In the genomic region with DNA sequence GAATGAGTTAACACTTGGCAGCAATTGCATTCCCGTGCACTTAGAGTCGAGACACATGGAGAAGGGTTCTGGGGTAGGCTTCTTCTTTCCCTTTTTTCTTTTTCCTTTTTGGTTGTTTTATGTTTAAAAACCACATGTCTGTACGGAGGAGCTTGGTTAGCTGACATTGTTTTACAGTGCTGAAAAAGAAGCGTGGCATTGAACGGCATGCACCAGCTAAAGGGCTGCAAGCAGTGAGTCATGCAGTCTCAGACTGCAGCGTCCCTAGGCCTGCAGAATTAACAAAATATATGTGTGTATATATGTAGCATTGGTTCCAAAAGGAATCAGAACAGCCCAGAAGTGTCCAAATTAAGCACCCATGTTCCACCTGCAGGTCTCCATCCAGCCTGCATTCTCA, we compare ENCODE assay signal across 18 cellular contexts.
DNase-seq lines count a peak whose midpoint lies in the region; FAIRE-seq and TF ChIP-seq lines count a peak whose summit lies in the region.
"Had no signal": no experiment of that assay in that cellular context is flagged by ENCODE, and none has a peak within 500 bp of the region (broad histone marks: within the 10 kb centered on the region; RNA-seq: fewer than 3 reads in every experiment).

No MANE protein-coding gene starts in this region.

- H3K36me3 Mint-ChIP-seq in astrocyte (ENCODE audit: low read depth, unreplicated experiment) (peaks cover 29% of the 10 kb centered on the region), chondrocyte (ENCODE audit: low read depth) (peaks cover 36% of the 10 kb centered on the region), osteocyte (ENCODE audit: unreplicated experiment) (peaks cover 58% of the 10 kb centered on the region)
- no peaks in the 10 kb centered on the region for H3K36me3 Mint-ChIP-seq in T-helper 2 cell treated with Interferon-gamma antibody and Interleukin-4, amounts not matched to agents 5 μg/mL and 100 μg/mL, for 36 hours (ENCODE audit: low read depth)

- FAIRE-seq in astrocyte (lab: Jason Lieb, UNC) (no peak), GM12891 (lab: Jason Lieb, UNC) (no peak)
- FAIRE-seq: A549, GM19239, H1, HepG2, HTR-8/SVneo had no signal

- H3K4me1 ChIP-seq in astrocyte (ENCODE audit: insufficient read depth, low read length): peaks cover 10% of the 10 kb centered on the region
- H3K4me1 ChIP-seq: BE2C had no signal

- peaks cover 7% of the 10 kb centered on the region for H3K36me3 ChIP-seq in astrocyte (ENCODE audit: insufficient read depth, low read length)

- H3K79me2 ChIP-seq in astrocyte (ENCODE audit: insufficient read depth, low read length): no peaks in the 10 kb centered on the region

- TF ChIP-seq POLR2A in GM12891 (IDR thresholded peaks at IDR 0.05; ENCODE audit: low read depth, low read length): no peak

- no peaks in the 10 kb centered on the region for H3K9me3 Mint-ChIP-seq in astrocyte (ENCODE audit: unreplicated experiment)
- H3K9me3 Mint-ChIP-seq in chondrocyte (ENCODE audit: low read depth): no peaks in the 10 kb centered on the region
- H3K9me3 Mint-ChIP-seq in osteocyte (ENCODE audit: unreplicated experiment): no peaks in the 10 kb centered on the region
- H3K9me3 Mint-ChIP-seq in T-helper 2 cell treated with Interferon-gamma antibody and Interleukin-4, amounts not matched to agents 5 μg/mL and 100 μg/mL, for 36 hours: no peaks in the 10 kb centered on the region
- H3K9me3 Mint-ChIP-seq: CD4-positive, alpha-beta memory T cell had no signal

- H3K27me3 Mint-ChIP-seq in astrocyte (ENCODE audit: low read depth, unreplicated experiment) (no peaks in the 10 kb centered on the region), chondrocyte (ENCODE audit: low read depth) (no peaks in the 10 kb centered on the region), osteocyte (ENCODE audit: unreplicated experiment) (no peaks in the 10 kb centered on the region)
- H3K27me3 Mint-ChIP-seq in T-helper 2 cell treated with Interferon-gamma antibody and Interleukin-4, amounts not matched to agents 5 μg/mL and 100 μg/mL, for 36 hours (ENCODE audit: low read depth): no peaks in the 10 kb centered on the region
- H3K27me3 Mint-ChIP-seq: CD4-positive, alpha-beta memory T cell had no signal

- no peak overlapping the region for H3K27ac ChIP-seq in astrocyte (ENCODE audit: low read depth, low read length)
- H3K27ac ChIP-seq: A549, C4-2B had no signal

- peak overlapping the region; percentile 30 for H3K4me2 ChIP-seq in astrocyte (ENCODE audit: low read length)
- H3K4me2 ChIP-seq: A549 had no signal

- no peaks in the 10 kb centered on the region for H3K9me3 ChIP-seq in astrocyte (ENCODE audit: insufficient read depth, low read depth, low read length)
- H3K9me3 ChIP-seq: A549, BE2C, HAP-1 had no signal

- H3K4me3 Mint-ChIP-seq in astrocyte (ENCODE audit: unreplicated experiment) (peak overlapping the region; percentile 22), chondrocyte (ENCODE audit: unreplicated experiment) (no peak overlapping the region), osteocyte (ENCODE audit: unreplicated experiment) (no peak overlapping the region)
- no peak overlapping the region for H3K4me3 Mint-ChIP-seq in T-helper 2 cell treated with Interferon-gamma antibody and Interleukin-4, amounts not matched to agents 5 μg/mL and 100 μg/mL, for 36 hours
- H3K4me3 Mint-ChIP-seq: CD4-positive, alpha-beta memory T cell had no signal

- H3K9ac ChIP-seq in astrocyte (ENCODE audit: low read length): no peak overlapping the region

- H3K4me1 Mint-ChIP-seq in astrocyte (ENCODE audit: low read depth, unreplicated experiment): peaks cover 21% of the 10 kb centered on the region
- peaks cover 23% of the 10 kb centered on the region for H3K4me1 Mint-ChIP-seq in chondrocyte (ENCODE audit: low read depth)
- H3K4me1 Mint-ChIP-seq in osteocyte (ENCODE audit: unreplicated experiment): peaks cover 30% of the 10 kb centered on the region
- H3K4me1 Mint-ChIP-seq in T-helper 2 cell treated with Interferon-gamma antibody and Interleukin-4, amounts not matched to agents 5 μg/mL and 100 μg/mL, for 36 hours (ENCODE audit: low read depth): no peaks in the 10 kb centered on the region
- H3K4me1 Mint-ChIP-seq: CD4-positive, alpha-beta memory T cell had no signal

- no peaks in the 10 kb centered on the region for H3K27me3 ChIP-seq in astrocyte (ENCODE audit: insufficient read depth, low read length)
- H3K27me3 ChIP-seq: BE2C had no signal

- peak; percentile 47 for DNase-seq in astrocyte (ENCODE audit: low read depth)
- no peak for DNase-seq in chondrocyte (ENCODE audit: low spot score)
- DNase-seq in osteocyte (ENCODE audit: extremely low spot score, unreplicated experiment): no peak
- DNase-seq in T-helper 2 cell treated with Interferon-gamma antibody and Interleukin-4, amounts not matched to agents 5 μg/mL and 100 μg/mL, for 36 hours (ENCODE audit: low spot score): no peak
- no peak for DNase-seq in GM12891 (ENCODE audit: insufficient read length, low spot score)
- DNase-seq in HuH-7.5 (ENCODE audit: low spot score): no peak
- DNase-seq: BE2C; CD4-positive, alpha-beta memory T cell; DMS153; DND-41; GDM1 had no signal

- H2AFZ ChIP-seq in astrocyte (ENCODE audit: low read depth, low read length): no peak overlapping the region

- H3K27ac Mint-ChIP-seq in astrocyte (ENCODE audit: unreplicated experiment): peak overlapping the region; percentile 93
- peak overlapping the region; percentile 18 for H3K27ac Mint-ChIP-seq in chondrocyte (ENCODE audit: unreplicated experiment)
- H3K27ac Mint-ChIP-seq in osteocyte (ENCODE audit: unreplicated experiment): peak overlapping the region; percentile 23
- H3K27ac Mint-ChIP-seq in T-helper 2 cell treated with Interferon-gamma antibody and Interleukin-4, amounts not matched to agents 5 μg/mL and 100 μg/mL, for 36 hours: no peak overlapping the region
- H3K27ac Mint-ChIP-seq: CD4-positive, alpha-beta memory T cell had no signal

- no peak for TF ChIP-seq CTCF in astrocyte (IDR thresholded peaks at IDR 0.05; ENCODE audit: insufficient read depth, low read depth, low read length)
- TF ChIP-seq CTCF in chondrocyte (IDR thresholded peaks at IDR 0.05): no peak
- no peak for TF ChIP-seq CTCF in osteocyte (IDR thresholded peaks at IDR 0.05)

- H3K4me3 ChIP-seq in astrocyte (ENCODE audit: insufficient read depth, low read depth, low read length): no peak overlapping the region
- H3K4me3 ChIP-seq: A549, HAP-1 had no signal

- H4K20me1 ChIP-seq in astrocyte (ENCODE audit: insufficient read depth, low read length): peaks cover 4% of the 10 kb centered on the region

TF ChIP-seq in GM12891, 5 proteins besides CTCF, POLR2A, EP300 and RAD21:
- TF ChIP-seq POU2F2 (IDR thresholded peaks at IDR 0.05; ENCODE audit: low read depth, low read length): no peak
- TF ChIP-seq TAF1 (IDR thresholded peaks at IDR 0.05; ENCODE audit: low read depth, low read length): no peak
TF ChIP-seq in GM12891: peak in this region for 0.
